ENCODE assay signal across 16 cellular contexts in the genomic region with DNA sequence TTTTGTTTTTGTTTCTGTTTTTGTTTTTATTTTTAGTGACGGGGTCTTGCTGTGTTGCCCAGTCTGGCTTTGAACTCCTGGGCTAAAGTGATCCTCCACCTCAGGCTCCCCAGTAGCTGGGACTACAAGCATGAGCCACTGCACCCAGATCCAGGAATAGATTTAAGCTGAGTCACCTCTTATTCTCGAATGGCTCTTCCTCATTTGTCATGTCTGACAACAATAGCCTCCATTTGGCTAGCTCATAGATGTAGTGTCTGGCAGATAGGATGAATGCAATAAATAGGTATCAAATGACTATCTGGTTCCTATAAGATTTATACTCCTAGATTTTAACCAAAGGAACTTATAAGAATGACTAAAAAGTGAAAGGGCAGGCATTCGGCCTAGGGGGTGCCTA.
DNase-seq lines count a peak whose midpoint lies in the region; ATAC-seq and TF ChIP-seq lines count a peak whose summit lies in the region.
"Had no signal": no experiment of that assay in that cellular context is flagged by ENCODE, and none has a peak within 500 bp of the region (broad histone marks: within the 10 kb centered on the region; RNA-seq: fewer than 3 reads in every experiment).

No MANE protein-coding gene starts in this region.

- H3K9me3 ChIP-seq in RWPE2 (ENCODE audit: severe bottlenecking) (no peaks in the 10 kb centered on the region), lower lobe of right lung (no peaks in the 10 kb centered on the region)
- H3K9me3 ChIP-seq: heart right ventricle, upper lobe of left lung had no signal

- ATAC-seq in RWPE2 (ENCODE audit: low read depth) (peak; percentile 73; the same call in 2 of the 3 replicates), HG03460 (IDR thresholded peaks at IDR 0.05; ENCODE audit: unreplicated experiment) (no peak), HG03571 (IDR thresholded peaks at IDR 0.05; ENCODE audit: unreplicated experiment) (no peak), HG03108 (IDR thresholded peaks at IDR 0.05; ENCODE audit: unreplicated experiment) (no peak), lower lobe of right lung (no peak)
- ATAC-seq: heart right ventricle, left ventricle myocardium superior had no signal

- H3K27me3 ChIP-seq in RWPE2 (ENCODE audit: insufficient read depth, poor library complexity, severe bottlenecking), result no peaks in the 10 kb centered on the region
- no peaks in the 10 kb centered on the region for H3K27me3 ChIP-seq in lower lobe of right lung (ENCODE audit: low read depth)
- H3K27me3 ChIP-seq: heart right ventricle, upper lobe of left lung had no signal

- TF ChIP-seq CTCF in AG10803 (conservative IDR thresholded peaks at IDR 0.05; ENCODE audit: low read length) (no peak), RWPE2 (IDR thresholded peaks at IDR 0.05; ENCODE audit: poor library complexity, severe bottlenecking) (no peak), fibroblast of pulmonary artery (IDR thresholded peaks at IDR 0.05; ENCODE audit: low read length, missing control alignments) (no peak), lower lobe of right lung (IDR thresholded peaks at IDR 0.05) (no peak)

- intact Hi-C loops in lower lobe of right lung (cut with DNase I), result loop anchor here (10.0 kb wide), 1 partner anchor 466 kb away; no protein-coding TSS in a partner anchor

- DNase-seq in AG10803 (ENCODE audit: low read depth) (peak; percentile 57), HT1080 (ENCODE audit: low read depth) (peak; percentile 70), RWPE2 (ENCODE audit: low spot score) (no peak), fibroblast of pulmonary artery (ENCODE audit: low read depth) (peak; percentile 31), lower lobe of right lung (no peak)
- DNase-seq: activated T-cell treated with anti-CD3 and anti-CD28 coated beads, Interleukin-2, amount 50 U/mL, for 24 hours; amniotic stem cell; heart right ventricle; left ventricle myocardium superior; retina; stimulated activated CD4-positive, alpha-beta T cell treated with anti-CD3 and anti-CD28 coated beads, Interleukin-2, amount 100 ng/mL, for 48 hours; upper lobe of left lung had no signal

- H3K27ac ChIP-seq in RWPE2 (ENCODE audit: poor library complexity, severe bottlenecking) (no peak overlapping the region), lower lobe of right lung (no peak overlapping the region)
- H3K27ac ChIP-seq: heart right ventricle, upper lobe of left lung had no signal

- no peak overlapping the region for H3K4me3 ChIP-seq in AG10803 (ENCODE audit: low read length)
- no peak overlapping the region for H3K4me3 ChIP-seq in RWPE2 (ENCODE audit: severe bottlenecking)
- no peak overlapping the region for H3K4me3 ChIP-seq in fibroblast of pulmonary artery (replicated peaks; ENCODE audit: low read depth, low read length)
- H3K4me3 ChIP-seq in lower lobe of right lung, result no peak overlapping the region
- H3K4me3 ChIP-seq: GM12878, heart right ventricle, upper lobe of left lung had no signal

- H3K4me1 ChIP-seq in RWPE2 (ENCODE audit: insufficient read depth, poor library complexity, severe bottlenecking) (no peaks in the 10 kb centered on the region), lower lobe of right lung (peaks cover 15% of the 10 kb centered on the region)

- H3K36me3 ChIP-seq in RWPE2 (ENCODE audit: low read depth) (no peaks in the 10 kb centered on the region), lower lobe of right lung (no peaks in the 10 kb centered on the region)
- H3K36me3 ChIP-seq: heart right ventricle, upper lobe of left lung had no signal

Comparison
In these comparisons a context has a peak if more than half of its experiments do, and no peak if none do; other contexts are left out.
1. DNase-seq: peak in AG10803 (single experiment), HT1080 (single experiment) and fibroblast of pulmonary artery (single experiment); none in RWPE2 (single experiment) and lower lobe of right lung (single experiment).